In the genomic region with DNA sequence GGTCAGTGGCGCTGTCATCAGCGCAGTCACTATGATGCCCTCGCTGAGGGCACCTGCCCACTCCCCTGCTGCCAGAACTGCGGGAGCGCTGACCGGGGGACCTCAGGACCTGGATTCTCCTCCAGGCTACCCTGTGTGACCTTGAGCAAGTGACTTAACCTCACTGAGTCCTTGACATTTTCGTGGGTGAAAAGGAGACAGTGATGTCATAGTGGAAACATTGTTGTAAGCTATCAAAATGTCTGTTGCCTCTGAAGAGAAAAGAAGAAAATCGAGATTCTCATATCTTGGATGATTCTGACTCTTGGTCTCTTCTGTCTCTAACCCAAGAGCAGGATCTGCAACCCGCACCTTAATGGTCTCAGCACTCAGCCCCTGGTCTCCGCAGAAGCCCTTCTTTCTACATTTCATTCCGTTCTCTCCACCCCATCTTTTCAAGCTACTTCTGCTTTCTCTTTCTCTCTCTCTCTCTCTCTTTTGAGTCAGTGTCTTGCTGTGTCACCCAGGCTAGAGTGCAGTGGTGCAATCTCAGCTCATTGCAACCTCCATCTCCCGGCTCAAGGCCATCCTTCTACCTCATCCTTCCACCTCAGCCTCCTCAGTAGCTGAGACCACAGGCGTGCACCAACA, we compare ENCODE assay signal across 6 cellular contexts.
DNase-seq lines count a peak whose midpoint lies in the region; ATAC-seq and TF ChIP-seq lines count a peak whose summit lies in the region.

No MANE protein-coding gene starts in this region.

- peak overlapping the region; percentile 87 for H3K4me3 Mint-ChIP-seq in activated naive CD8-positive, alpha-beta T cell treated with anti-CD3 and anti-CD28 coated beads, Interleukin-2, amount 50 U/mL, for 24 hours

- peaks cover 34% of the 10 kb centered on the region for H3K4me1 ChIP-seq in muscle layer of colon (ENCODE audit: insufficient read depth, low read length)

- H3K4me1 Mint-ChIP-seq in activated naive CD8-positive, alpha-beta T cell treated with anti-CD3 and anti-CD28 coated beads, Interleukin-2, amount 50 U/mL, for 24 hours, result peaks cover 49% of the 10 kb centered on the region

- no peak for TF ChIP-seq CTCF in HL-60 (IDR thresholded peaks at IDR 0.05; ENCODE audit: insufficient read depth, low read length)

- peak; percentile 27 for ATAC-seq in GM18909 (IDR thresholded peaks at IDR 0.05; ENCODE audit: poor library complexity, unreplicated experiment)
- peak; percentile 58 for ATAC-seq in activated naive CD8-positive, alpha-beta T cell treated with anti-CD3 and anti-CD28 coated beads, Interleukin-2, amount 50 U/mL, for 24 hours

- DNase-seq in HL-60 (ENCODE audit: low read depth in 1 of 2, low spot score in 1 of 2) (peak in 1 of 2 experiments; percentile 80), NCI-H510A treated with DMSO at 0.1 percent for 48 hours (lab: John Stamatoyannopoulos, UW) (no peak), NCI-H1436 treated with DMSO at 0.1 percent for 48 hours (lab: John Stamatoyannopoulos, UW) (no peak)
- peak; percentile 33 for DNase-seq in activated naive CD8-positive, alpha-beta T cell treated with anti-CD3 and anti-CD28 coated beads, Interleukin-2, amount 50 U/mL, for 24 hours

- H3K27ac ChIP-seq in HL-60 (replicated peaks) (peak overlapping the region; percentile 23), muscle layer of colon (ENCODE audit: low read depth, low read length) (peak overlapping the region; percentile 70)

- H3K9me3 Mint-ChIP-seq in activated naive CD8-positive, alpha-beta T cell treated with anti-CD3 and anti-CD28 coated beads, Interleukin-2, amount 50 U/mL, for 24 hours, result no peaks in the 10 kb centered on the region

- H3K27ac Mint-ChIP-seq in activated naive CD8-positive, alpha-beta T cell treated with anti-CD3 and anti-CD28 coated beads, Interleukin-2, amount 50 U/mL, for 24 hours, result peak overlapping the region; percentile 98

- no peaks in the 10 kb centered on the region for H3K9me3 ChIP-seq in muscle layer of colon (ENCODE audit: low read length)

- H3K4me3 ChIP-seq in HL-60 (replicated peaks; ENCODE audit: insufficient read depth, low read length) (peak overlapping the region; percentile 79), muscle layer of colon (ENCODE audit: low read depth in 1 of 2, low read length in 2 of 2) (peak overlapping the region; percentile 78 to 82)

- H3K27me3 Mint-ChIP-seq in activated naive CD8-positive, alpha-beta T cell treated with anti-CD3 and anti-CD28 coated beads, Interleukin-2, amount 50 U/mL, for 24 hours, result no peaks in the 10 kb centered on the region

- peaks cover 9% of the 10 kb centered on the region for H3K36me3 ChIP-seq in muscle layer of colon (ENCODE audit: insufficient read depth, low read length)

- H3K9ac ChIP-seq in muscle layer of colon (ENCODE audit: low read length), result peak overlapping the region; percentile 57

- peaks cover 36% of the 10 kb centered on the region for H3K36me3 Mint-ChIP-seq in activated naive CD8-positive, alpha-beta T cell treated with anti-CD3 and anti-CD28 coated beads, Interleukin-2, amount 50 U/mL, for 24 hours (ENCODE audit: low read depth)

- H3K27me3 ChIP-seq in HL-60 (ENCODE audit: insufficient read depth, poor library complexity, severe bottlenecking) (no peaks in the 10 kb centered on the region), muscle layer of colon (ENCODE audit: control insufficient read depth in 1 of 2, insufficient read depth in 2 of 2, low read length in 2 of 2) (no peaks in the 10 kb centered on the region)
